Comparison of ENCODE assay signal across 8 cellular contexts in genomic region chr18:32470713-32471633, GRCh38. TPM values are rescaled to one million over a fixed set of nuclear protein-coding genes. Genes with fewer than 3 reads are reported as not detected.
DNase-seq lines count a peak whose midpoint lies in the region; FAIRE-seq and TF ChIP-seq lines count a peak whose summit lies in the region.

GAREM1 (minus strand) TSS chr18:32470882; CDS start chr18:32470428, 454 bp downstream.

- H3K27ac ChIP-seq in MM.1S (ENCODE audit: low read length) (peak within 1 kb of the TSS; percentile 18; the same call in 1 of the 2 replicates), neuronal stem cell (replicated peaks; ENCODE audit: low read length) (peak within 1 kb of the TSS; percentile 85)

- H3K14ac ChIP-seq in neuronal stem cell (ENCODE audit: low read length): no peak within 1 kb of the TSS

- no CpG with 5 or more reads among the region's 82 CpGs for WGBS in neuronal stem cell (ENCODE audit: extremely low coverage in 2 of 2, insufficient read length in 2 of 2, insufficient replicate concordance in 1 of 2), 2 donors

- H3K4me2 ChIP-seq in MM.1S (ENCODE audit: low read depth, low read length): peak within 1 kb of the TSS; percentile 84
- peak within 1 kb of the TSS; percentile 93 for H3K4me2 ChIP-seq in neuronal stem cell (ENCODE audit: insufficient read depth, low read length, poor library complexity, severe bottlenecking)

- peak within 1 kb of the TSS; percentile 82 for H2BK15ac ChIP-seq in neuronal stem cell (ENCODE audit: low read length)

- H3F3A ChIP-seq in MM.1S (ENCODE audit: insufficient read depth, low read length): peaks cover 11% of the 10 kb centered on the region; the same call in 1 of the 2 replicates

- H2AK5ac ChIP-seq in neuronal stem cell (ENCODE audit: low read depth, low read length): no peak within 1 kb of the TSS

- no peak for FAIRE-seq in frontal cortex (lab: Jason Lieb, UNC)

- H4K8ac ChIP-seq in neuronal stem cell (ENCODE audit: low read depth, low read length): no peak within 1 kb of the TSS

- TF ChIP-seq CTCF in MM.1S (IDR thresholded peaks at IDR 0.05; ENCODE audit: low read length) (peak; percentile 46), subcutaneous adipose tissue (IDR thresholded peaks at IDR 0.05; ENCODE audit: low read depth) (no peak)

- no peak within 1 kb of the TSS for H4K91ac ChIP-seq in neuronal stem cell (ENCODE audit: low read depth, low read length, poor library complexity)

- no peaks in the 10 kb centered on the region for H3K36me3 ChIP-seq in MM.1S (replicated peaks; ENCODE audit: insufficient read depth, low read length)
- no peaks in the 10 kb centered on the region for H3K36me3 ChIP-seq in neuronal stem cell (replicated peaks in 1 of 2; ENCODE audit: control insufficient read depth in 2 of 2, insufficient read depth in 2 of 2, low read length in 2 of 2)

- peak within 1 kb of the TSS; percentile 41 for H2BK12ac ChIP-seq in neuronal stem cell (ENCODE audit: low read length)

- no peaks in the 10 kb centered on the region for H3K9me3 ChIP-seq in MM.1S (replicated peaks; ENCODE audit: insufficient read depth, low read length)
- no peaks in the 10 kb centered on the region for H3K9me3 ChIP-seq in neuronal stem cell (replicated peaks in 1 of 2; ENCODE audit: control insufficient read depth in 2 of 2, insufficient read depth in 1 of 2, low read depth in 1 of 2, low read length in 2 of 2)

- H3K4me1 ChIP-seq in MM.1S (ENCODE audit: low read length): 0 out of 2 replicates have a peak, but pooled peaks cover 8% of the 10 kb centered on the region
- peaks cover 4 to 6% of the 10 kb centered on the region in 2 donors for H3K4me1 ChIP-seq in neuronal stem cell (ENCODE audit: control insufficient read depth in 2 of 2, insufficient read depth in 1 of 2, low read depth in 1 of 2, low read length in 2 of 2)

- H2AFZ ChIP-seq in MM.1S (ENCODE audit: low read length) (peak within 1 kb of the TSS; percentile 78), neuronal stem cell (ENCODE audit: low read length) (peak within 1 kb of the TSS; percentile 97)

- peak within 1 kb of the TSS; percentile 95 for H3K23ac ChIP-seq in neuronal stem cell (ENCODE audit: low read depth, low read length, poor library complexity)

- peaks cover 32% of the 10 kb centered on the region for H3K79me2 ChIP-seq in MM.1S (ENCODE audit: low read length)

- H3K18ac ChIP-seq in neuronal stem cell (ENCODE audit: low read length): peak within 1 kb of the TSS; percentile 95

- no peak within 1 kb of the TSS for H3K4ac ChIP-seq in neuronal stem cell (ENCODE audit: low read length)

- H3K9me2 ChIP-seq in MM.1S (replicated peaks; ENCODE audit: insufficient read depth, low read length): no peaks in the 10 kb centered on the region

- no peaks in the 10 kb centered on the region for H4K20me1 ChIP-seq in MM.1S (ENCODE audit: insufficient read depth, low read length)

- DNase-seq in GF-D8 (lab: John Stamatoyannopoulos, UW): peak; percentile 74
- peak; percentile 98 for DNase-seq in HCEC 1CT
- DNase-seq in MM.1S: peak; percentile 96
- peak; percentile 83 for DNase-seq in SIG-M5 treated with dmso at 0.1 percent for 504 hours (lab: John Stamatoyannopoulos, UW; ENCODE audit: unreplicated experiment)
- DNase-seq in activated naive CD4-positive, alpha-beta T cell treated with Interleukin-2 at 50 U/mL for 16 hours: peak; percentile 67
- peak; percentile 95 to 97 for DNase-seq in frontal cortex (ENCODE audit: low spot score in 2 of 2)
- DNase-seq in neuronal stem cell (ENCODE audit: low spot score): peak; percentile 94

- no peaks in the 10 kb centered on the region for H3K79me1 ChIP-seq in neuronal stem cell (ENCODE audit: low read depth, low read length)

- peak within 1 kb of the TSS; percentile 94 for H2BK120ac ChIP-seq in neuronal stem cell (ENCODE audit: low read depth, low read length)

- peak within 1 kb of the TSS; percentile 87 for H2BK5ac ChIP-seq in neuronal stem cell (ENCODE audit: low read length)

- no peaks in the 10 kb centered on the region for H3K27me3 ChIP-seq in MM.1S (replicated peaks; ENCODE audit: insufficient read depth, low read length)
- peaks cover 0 to 22% (median 0%) of the 10 kb centered on the region in 3 experiments for H3K27me3 ChIP-seq in neuronal stem cell (ENCODE audit: control insufficient read depth in 3 of 3, insufficient read depth in 3 of 3, low read depth in 1 of 3, low read length in 3 of 3)

- H3K9ac ChIP-seq in MM.1S (ENCODE audit: low read length): peak within 1 kb of the TSS; percentile 66; the same call in 1 of the 2 replicates
- peak within 1 kb of the TSS; percentile 97 for H3K9ac ChIP-seq in neuronal stem cell (ENCODE audit: low read depth, low read length, poor library complexity)

- H3K4me3 ChIP-seq in MM.1S (ENCODE audit: low read length) (peak within 1 kb of the TSS; percentile 94), neuronal stem cell (ENCODE audit: low read length in 2 of 2) (peak within 1 kb of the TSS; percentile 78 to 99)

RNA-seq across cellular contexts. Expression of gene GAREM1, which starts in this region (rescaled TPM):
- total RNA-seq in frontal cortex (35.9 TPM), subcutaneous adipose tissue (10 to 100 TPM; 12.6 to 40.9 (median 18.3) TPM)
- polyA plus RNA-seq in neuronal stem cell (2013, experiment 1 of 2): 6.6 TPM
- polyA plus RNA-seq in neuronal stem cell (2013, experiment 2 of 2): 6.5 TPM

Comparison
In these comparisons a context has a peak if more than half of its experiments do, and no peak if none do; other contexts are left out.
1. Peak in every context shown above with its lines: DNase-seq, H3K4me3 ChIP-seq and H3K27ac ChIP-seq.